Comparison of ENCODE assay signal across 23 cellular contexts in the genomic region with DNA sequence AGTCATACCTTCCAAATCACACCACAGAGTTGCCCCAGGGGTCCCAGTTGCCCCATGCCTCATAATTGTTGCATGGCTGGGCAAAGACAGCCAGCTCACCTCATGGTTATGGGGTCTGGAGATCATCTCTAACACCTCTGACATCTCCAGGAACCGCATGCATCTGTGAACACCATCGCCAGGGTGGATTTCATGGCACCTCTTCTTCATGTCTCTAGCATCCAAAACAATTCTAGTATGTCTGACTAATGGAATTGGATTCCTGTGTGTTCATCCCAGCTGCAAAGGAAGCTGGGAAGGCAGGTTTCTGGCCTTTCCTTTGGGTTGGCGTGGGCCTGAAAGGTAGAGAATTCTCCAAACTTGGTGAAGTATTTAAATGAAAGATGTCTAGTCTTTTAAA.
DNase-seq lines count a peak whose midpoint lies in the region; ATAC-seq and TF ChIP-seq lines count a peak whose summit lies in the region.
"Had no signal": no experiment of that assay in that cellular context is flagged by ENCODE, and none has a peak within 500 bp of the region (broad histone marks: within the 10 kb centered on the region; RNA-seq: fewer than 3 reads in every experiment).

No MANE protein-coding gene starts in this region.

- H3K4me3 Mint-ChIP-seq in activated T-helper 2 cell treated with anti-CD3 and anti-CD28 coated beads, Interferon-gamma antibody, Interleukin-2, Interleukin-4, amounts not matched to agents 10 μg/mL and 5 μg/mL and 100 μg/mL, durations not matched to agents 14 hours and 24 hours and 36 hours (ENCODE audit: low read depth) = no peak overlapping the region
- H3K4me3 Mint-ChIP-seq: IgD-negative memory B cell had no signal

- H2AFZ ChIP-seq in PC-3 (ENCODE audit: low read length) = no peak overlapping the region
- H2AFZ ChIP-seq in trophoblast cell (ENCODE audit: insufficient read depth, low read length, poor library complexity) = no peak overlapping the region

- H3F3A ChIP-seq in PC-3 (ENCODE audit: low read length, unreplicated experiment) = no peaks in the 10 kb centered on the region

- H3K27ac ChIP-seq in PC-3 (ENCODE audit: low read length) = no peak overlapping the region
- no peak overlapping the region for H3K27ac ChIP-seq in trophoblast cell (ENCODE audit: low read depth, low read length)
- H3K27ac ChIP-seq: C4-2B had no signal

- no peak overlapping the region for H3K18ac ChIP-seq in trophoblast cell (ENCODE audit: low read length)

- no peak for ATAC-seq in PC-3
- no peak for ATAC-seq in HG03460 (IDR thresholded peaks at IDR 0.05; ENCODE audit: unreplicated experiment)
- ATAC-seq in HG02610 (IDR thresholded peaks at IDR 0.05; ENCODE audit: unreplicated experiment) = no peak

- H3K9me2 ChIP-seq in PC-3 (replicated peaks; ENCODE audit: low read length) = no peaks in the 10 kb centered on the region

- H3K36me3 Mint-ChIP-seq in activated T-helper 2 cell treated with anti-CD3 and anti-CD28 coated beads, Interferon-gamma antibody, Interleukin-2, Interleukin-4, amounts not matched to agents 10 μg/mL and 5 μg/mL and 100 μg/mL, durations not matched to agents 14 hours and 24 hours and 36 hours (ENCODE audit: low read depth) = no peaks in the 10 kb centered on the region
- H3K36me3 Mint-ChIP-seq: IgD-negative memory B cell had no signal

- intact Hi-C loops in PC-3 (cut with micrococcal nuclease) = loop anchor here (10.0 kb wide), 2 partner anchors 125 to 195 kb away; a partner anchor contains a TSS
- intact Hi-C loops in activated T-helper 2 cell treated with anti-CD3 and anti-CD28 coated beads, Interferon-gamma antibody, Interleukin-2, Interleukin-4, amounts not matched to agents 10 μg/mL and 5 μg/mL and 100 μg/mL, durations not matched to agents 14 hours and 24 hours and 36 hours (cut with micrococcal nuclease) = no loop called here

- no peak overlapping the region for H3K27ac Mint-ChIP-seq in activated T-helper 2 cell treated with anti-CD3 and anti-CD28 coated beads, Interferon-gamma antibody, Interleukin-2, Interleukin-4, amounts not matched to agents 10 μg/mL and 5 μg/mL and 100 μg/mL, durations not matched to agents 14 hours and 24 hours and 36 hours
- H3K27ac Mint-ChIP-seq: IgD-negative memory B cell had no signal

- peaks cover 8% of the 10 kb centered on the region for H3K4me1 Mint-ChIP-seq in activated T-helper 2 cell treated with anti-CD3 and anti-CD28 coated beads, Interferon-gamma antibody, Interleukin-2, Interleukin-4, amounts not matched to agents 10 μg/mL and 5 μg/mL and 100 μg/mL, durations not matched to agents 14 hours and 24 hours and 36 hours (ENCODE audit: low read depth)
- H3K4me1 Mint-ChIP-seq: IgD-negative memory B cell had no signal

- CTCF ChIA-PET in PC-3 (lab: Charles Lee) = no interaction called here

- H3K23ac ChIP-seq in trophoblast cell (ENCODE audit: low read length) = no peak overlapping the region

- H2BK12ac ChIP-seq in trophoblast cell (ENCODE audit: low read length) = no peak overlapping the region

- no peaks in the 10 kb centered on the region for H3K9me3 Mint-ChIP-seq in activated T-helper 2 cell treated with anti-CD3 and anti-CD28 coated beads, Interferon-gamma antibody, Interleukin-2, Interleukin-4, amounts not matched to agents 10 μg/mL and 5 μg/mL and 100 μg/mL, durations not matched to agents 14 hours and 24 hours and 36 hours
- H3K9me3 Mint-ChIP-seq: IgD-negative memory B cell had no signal

- no peaks in the 10 kb centered on the region for H3K36me3 ChIP-seq in PC-3 (ENCODE audit: low read depth, low read length)
- no peaks in the 10 kb centered on the region for H3K36me3 ChIP-seq in trophoblast cell (ENCODE audit: control insufficient read depth in 1 of 2, insufficient read depth in 2 of 2, low read length in 2 of 2)

- H4K12ac ChIP-seq in trophoblast cell (ENCODE audit: low read depth, low read length) = no peak overlapping the region

- DNase-seq in ELR (ENCODE audit: low read depth) = peak; percentile 61
- DNase-seq in PC-3 = peak; percentile 3
- DNase-seq in fibroblast of the aortic adventitia (ENCODE audit: low read depth) = peak; percentile 34
- DNase-seq in trophoblast cell = peak; percentile 56 to 64
- no peak for DNase-seq in activated T-helper 2 cell treated with anti-CD3 and anti-CD28 coated beads, Interferon-gamma antibody, Interleukin-2, Interleukin-4, amounts not matched to agents 10 μg/mL and 5 μg/mL and 100 μg/mL, durations not matched to agents 14 hours and 24 hours and 36 hours (ENCODE audit: low spot score)
- no peak for DNase-seq in effector CD8-positive, alpha-beta T cell (lab: John Stamatoyannopoulos, UW)
- DNase-seq: AML-193, DMS79 treated with DMSO at 0.1 percent for 48 hours, GDM1, GOT3, Kasumi-1, MM.1S, NCI-H1092, NCI-H146, NCI-H2029 treated with DMSO at 0.1 percent for 48 hours, NCI-H2171, NCI-H446 treated with DMSO at 0.1 percent for 48 hours, Right ventricle myocardium superior, SW 1271 had no signal

- H3K27me3 Mint-ChIP-seq in activated T-helper 2 cell treated with anti-CD3 and anti-CD28 coated beads, Interferon-gamma antibody, Interleukin-2, Interleukin-4, amounts not matched to agents 10 μg/mL and 5 μg/mL and 100 μg/mL, durations not matched to agents 14 hours and 24 hours and 36 hours (ENCODE audit: low read depth) = peaks cover 3% of the 10 kb centered on the region

- H3K4me3 ChIP-seq in PC-3 (ENCODE audit: low read length) (no peak overlapping the region), fibroblast of the aortic adventitia (ENCODE audit: low read depth, low read length) (no peak overlapping the region), trophoblast cell (ENCODE audit: low read depth, low read length) (no peak overlapping the region)

- no peak overlapping the region for H4K8ac ChIP-seq in trophoblast cell (ENCODE audit: low read depth, low read length)

- no peaks in the 10 kb centered on the region for H3K9me3 ChIP-seq in PC-3 (ENCODE audit: low read length)
- H3K9me3 ChIP-seq in trophoblast cell (ENCODE audit: insufficient read depth, low read depth, low read length) = peaks cover 3% of the 10 kb centered on the region

- H3K4ac ChIP-seq in trophoblast cell (ENCODE audit: low read depth, low read length) = no peak overlapping the region

- no peak overlapping the region for H3K14ac ChIP-seq in trophoblast cell (ENCODE audit: low read length)

- no peak overlapping the region for H2BK5ac ChIP-seq in trophoblast cell (ENCODE audit: low read depth, low read length, poor library complexity)

- H2BK120ac ChIP-seq in trophoblast cell (ENCODE audit: insufficient read depth, low read length, poor library complexity) = no peak overlapping the region

- H3K9ac ChIP-seq in PC-3 (ENCODE audit: low read length) (no peak overlapping the region), trophoblast cell (ENCODE audit: low read length) (no peak overlapping the region)

- H3K4me2 ChIP-seq in PC-3 (ENCODE audit: low read length) (no peak overlapping the region), trophoblast cell (ENCODE audit: low read length) (no peak overlapping the region)

- H4K91ac ChIP-seq in trophoblast cell (ENCODE audit: low read depth, low read length) = no peak overlapping the region

- H3K79me1 ChIP-seq in trophoblast cell (ENCODE audit: low read length) = no peaks in the 10 kb centered on the region

- POLR2A ChIA-PET in PC-3 (lab: Charles Lee; ENCODE audit: unreplicated experiment) = no interaction called here

- no peak overlapping the region for H2AK5ac ChIP-seq in trophoblast cell (ENCODE audit: low read length)

- H3K27me3 ChIP-seq in PC-3 (ENCODE audit: low read length) (no peaks in the 10 kb centered on the region), trophoblast cell (ENCODE audit: insufficient read depth, low read length) (no peaks in the 10 kb centered on the region)

- no TSS peak for BruUV-seq in PC-3 (replicated peaks; lab: Mats Ljungman, UMichigan)

- no peak for TF ChIP-seq CTCF in PC-3 (conservative IDR thresholded peaks at IDR 0.05; ENCODE audit: low read depth, low read length)
- no peak for TF ChIP-seq CTCF in fibroblast of the aortic adventitia (IDR thresholded peaks at IDR 0.05; ENCODE audit: insufficient read depth, low read length)

- H4K20me1 ChIP-seq in PC-3 (ENCODE audit: low read length) = no peaks in the 10 kb centered on the region

- WGBS in trophoblast cell (ENCODE audit: extremely low coverage, insufficient coverage, insufficient read length) = no CpG with 5 or more reads among the region's 3 CpGs

- no peaks in the 10 kb centered on the region for H3K79me2 ChIP-seq in PC-3 (ENCODE audit: low read length)
- no peaks in the 10 kb centered on the region for H3K79me2 ChIP-seq in trophoblast cell (ENCODE audit: control insufficient read depth, insufficient read depth, low read length, poor library complexity)

- H3K4me1 ChIP-seq in PC-3 (ENCODE audit: insufficient read depth, low read length) = peaks cover 20% of the 10 kb centered on the region
- H3K4me1 ChIP-seq in trophoblast cell (ENCODE audit: control insufficient read depth in 1 of 2, insufficient read depth in 2 of 2, low read length in 2 of 2) = peaks cover 2 to 7% of the 10 kb centered on the region in 2 experiments

Comparison
In these comparisons a context has a peak if more than half of its experiments do, and no peak if none do; other contexts are left out.
1. DNase-seq: peak in ELR (single experiment), PC-3 (single experiment), fibroblast of the aortic adventitia (single experiment) and trophoblast cell (2 of 2); none in activated T-helper 2 cell treated with anti-CD3 and anti-CD28 coated beads, Interferon-gamma antibody, Interleukin-2, Interleukin-4, amounts not matched to agents 10 μg/mL and 5 μg/mL and 100 μg/mL, durations not matched to agents 14 hours and 24 hours and 36 hours (single experiment) and effector CD8-positive, alpha-beta T cell (single experiment).